19 cellular contexts compared by ENCODE assay signal in genomic region chr15:71565006-71565405, GRCh38.
"Had no signal": no experiment of that assay in that cellular context is flagged by ENCODE, and none has a peak within 500 bp of the region (broad histone marks: within the 10 kb centered on the region; RNA-seq: fewer than 3 reads in every experiment).

No MANE protein-coding gene starts in this region.

- DNase-seq: Kasumi-1, MM.1S, NCI-H1092 treated with DMSO at 0.1 percent for 48 hours, NCI-H1436, NCI-H187, NCI-H2029, NCI-H2081 treated with DMSO at 0.1 percent for 48 hours, NCI-H2171, NCI-H226, NCI-H446, NCI-H510A, NCI-H524 treated with DMSO at 0.1 percent for 48 hours, NCI-H69, NCI-H774, RPMI8226, SHP77 had no signal

- H3K9ac ChIP-seq: KMS-11 had no signal

- H3K4me2 ChIP-seq: KMS-11 had no signal

- H3K4me3 ChIP-seq: K562 had no signal

- H3K27ac ChIP-seq: HL-60, KMS-11 had no signal

- ATAC-seq: K562 had no signal
